In the genomic region with DNA sequence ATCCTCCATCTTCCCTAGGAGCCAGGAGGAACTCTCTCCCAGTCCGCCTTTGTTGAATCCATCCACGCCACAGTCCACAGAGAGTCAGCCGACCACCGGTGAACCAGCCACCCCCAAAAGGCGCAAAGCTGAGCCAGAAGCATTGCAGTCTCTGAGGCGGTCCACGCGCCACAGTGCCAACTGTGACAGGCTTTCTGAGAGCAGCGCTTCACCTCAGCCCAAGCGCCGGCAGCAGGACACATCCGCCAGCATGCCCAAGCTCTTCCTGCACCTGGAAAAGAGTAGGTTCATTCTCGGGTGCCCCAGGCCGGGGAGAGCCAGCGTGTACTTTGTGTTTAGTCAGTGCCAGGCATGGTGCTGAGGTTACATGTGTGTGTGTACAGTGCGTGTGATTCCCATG, we compare ENCODE assay signal across 24 cellular contexts. TPM values are rescaled to one million over a fixed set of nuclear protein-coding genes. Genes with fewer than 3 reads are reported as not detected.
DNase-seq lines count a peak whose midpoint lies in the region; ATAC-seq, FAIRE-seq and TF ChIP-seq lines count a peak whose summit lies in the region.
"Had no signal": no experiment of that assay in that cellular context is flagged by ENCODE, and none has a peak within 500 bp of the region (broad histone marks: within the 10 kb centered on the region; RNA-seq: fewer than 3 reads in every experiment).

No MANE protein-coding gene starts in this region.

- no peaks in the 10 kb centered on the region for H3K27me3 ChIP-seq in MM.1S (replicated peaks; ENCODE audit: insufficient read depth, low read length)
- H3K27me3 ChIP-seq: cardiac muscle cell, hepatocyte, upper lobe of right lung had no signal

- no peak for TF ChIP-seq POLR2A in GM12892 (IDR thresholded peaks at IDR 0.05; ENCODE audit: low read depth, low read length)

- H3K36me3 Mint-ChIP-seq in activated T-helper 17 cell treated with anti-CD3 and anti-CD28 coated beads, Interleukin-2, amount 50 U/mL, for 72 hours (ENCODE audit: low read depth): peaks cover 84% of the 10 kb centered on the region
- peaks cover 20 to 21% of the 10 kb centered on the region in 2 donors for H3K36me3 Mint-ChIP-seq in naive B cell

- H3K27ac Mint-ChIP-seq in activated T-helper 17 cell treated with anti-CD3 and anti-CD28 coated beads, Interleukin-2, amount 50 U/mL, for 72 hours: peak overlapping the region; percentile 96
- peak overlapping the region in 4 of 6 donors; percentile 27 to 88 (median 47) for H3K27ac Mint-ChIP-seq in naive B cell

- H2AFZ ChIP-seq in MM.1S (ENCODE audit: low read length): no peak overlapping the region
- H2AFZ ChIP-seq: GM23248, hepatocyte had no signal

- no peak overlapping the region for H3K4me2 ChIP-seq in MM.1S (ENCODE audit: low read depth, low read length)
- H3K4me2 ChIP-seq: hepatocyte had no signal

- H3K4me1 Mint-ChIP-seq in activated T-helper 17 cell treated with anti-CD3 and anti-CD28 coated beads, Interleukin-2, amount 50 U/mL, for 72 hours: peaks cover 25% of the 10 kb centered on the region
- peaks cover 30 to 34% (median 33%) of the 10 kb centered on the region in 3 donors for H3K4me1 Mint-ChIP-seq in naive B cell

- H3K9me3 ChIP-seq in MM.1S (replicated peaks; ENCODE audit: insufficient read depth, low read length): no peaks in the 10 kb centered on the region
- H3K9me3 ChIP-seq: psoas muscle, upper lobe of right lung had no signal

- no peaks in the 10 kb centered on the region for H4K20me1 ChIP-seq in MM.1S (ENCODE audit: insufficient read depth, low read length)

- TF ChIP-seq CTCF in MM.1S (IDR thresholded peaks at IDR 0.05; ENCODE audit: low read length): no peak

- peaks cover 11% of the 10 kb centered on the region; the same call in 1 of the 2 replicates for H3K4me1 ChIP-seq in MM.1S (ENCODE audit: low read length)
- H3K4me1 ChIP-seq: psoas muscle, upper lobe of right lung had no signal

- peak overlapping the region; percentile 89 for H3K4me3 Mint-ChIP-seq in activated T-helper 17 cell treated with anti-CD3 and anti-CD28 coated beads, Interleukin-2, amount 50 U/mL, for 72 hours
- peak overlapping the region in 1 of 8 donors; percentile 15 for H3K4me3 Mint-ChIP-seq in naive B cell

- H3K9me2 ChIP-seq in MM.1S (replicated peaks; ENCODE audit: insufficient read depth, low read length): no peaks in the 10 kb centered on the region

- ATAC-seq in activated CD4-positive, CD25-positive, alpha-beta regulatory T cell treated with anti-CD3 and anti-CD28 coated beads, Interleukin-2, amount 50 U/mL, for 24 hours: no peak
- ATAC-seq in activated T-helper 17 cell treated with anti-CD3 and anti-CD28 coated beads, Interleukin-2, amount 50 U/mL, for 72 hours (replicated peaks): peak; percentile 26
- no peak for ATAC-seq in naive B cell (ENCODE audit: low read depth in 2 of 2)
- ATAC-seq: psoas muscle, upper lobe of right lung had no signal

- FAIRE-seq in GM12892 (lab: Jason Lieb, UNC): peak; percentile 87
- FAIRE-seq: A204.1, D721Med had no signal

- H3K36me3 ChIP-seq in MM.1S (replicated peaks; ENCODE audit: insufficient read depth, low read length): no peaks in the 10 kb centered on the region

- DNase-seq in activated CD4-positive, CD25-positive, alpha-beta regulatory T cell treated with anti-CD3 and anti-CD28 coated beads, Interleukin-2, amount 50 U/mL, for 72 hours: peak; percentile 32
- DNase-seq in GM12892 (ENCODE audit: insufficient read length) (no peak), naive B cell (no peak), RPMI8226 (no peak), MM.1S (no peak), NCI-H82 treated with DMSO at 0.1 percent for 48 hours (lab: John Stamatoyannopoulos, UW; ENCODE audit: unreplicated experiment) (no peak)
- DNase-seq: amniotic stem cell; dermis blood vessel endothelial cell; GM23248; NCI-H1417 treated with DMSO at 0.1 percent for 48 hours; NCI-H510A; psoas muscle; stimulated activated CD4-positive, alpha-beta T cell treated with anti-CD3 and anti-CD28 coated beads, Interleukin-4, amount 100 ng/mL, for 1 hour; T1000; upper lobe of right lung had no signal

- 0 out of 2 replicates have a peak, but pooled peaks cover 5% of the 10 kb centered on the region for H3F3A ChIP-seq in MM.1S (ENCODE audit: insufficient read depth, low read length)

- H3K9me3 Mint-ChIP-seq in activated T-helper 17 cell treated with anti-CD3 and anti-CD28 coated beads, Interleukin-2, amount 50 U/mL, for 72 hours: no peaks in the 10 kb centered on the region
- H3K9me3 Mint-ChIP-seq in naive B cell: no peaks in the 10 kb centered on the region

- H3K4me3 ChIP-seq in MM.1S (ENCODE audit: low read length): no peak overlapping the region
- H3K4me3 ChIP-seq: cardiac muscle cell, GM23248, hepatocyte, psoas muscle, skin epidermis, upper lobe of right lung had no signal

- H3K27ac ChIP-seq in MM.1S (ENCODE audit: low read length): no peak overlapping the region
- H3K27ac ChIP-seq: cardiac muscle cell, epithelial cell of prostate, GM23248, hepatocyte, psoas muscle, upper lobe of right lung had no signal

- H3K27me3 Mint-ChIP-seq in activated T-helper 17 cell treated with anti-CD3 and anti-CD28 coated beads, Interleukin-2, amount 50 U/mL, for 72 hours: no peaks in the 10 kb centered on the region
- no peaks in the 10 kb centered on the region for H3K27me3 Mint-ChIP-seq in naive B cell
- H3K27me3 Mint-ChIP-seq: B cell had no signal

- H3K9ac ChIP-seq in MM.1S (ENCODE audit: low read length): no peak overlapping the region
- H3K9ac ChIP-seq: GM23248 had no signal

- peaks cover 9% of the 10 kb centered on the region for H3K79me2 ChIP-seq in MM.1S (ENCODE audit: low read length)

RNA-seq across cellular contexts. Expression of a gene that starts 7.4 kb away (rescaled TPM):
- 50.7 TPM for polyA plus RNA-seq in GM12892 (2012; ENCODE audit: missing spikeins)
- 10 to 100 TPM; 36.4 to 45.0 TPM for total RNA-seq in activated T-helper 17 cell treated with anti-CD3 and anti-CD28 coated beads, Interleukin-2, amount 50 U/mL, for 72 hours
- polyA plus RNA-seq in naive B cell (ENCODE audit: low read depth in 6 of 6): 10 to 100 TPM; 42.5 to 92.1 (median 79.3) TPM
